Comparison of ENCODE assay signal across 9 cellular contexts in the genomic region with DNA sequence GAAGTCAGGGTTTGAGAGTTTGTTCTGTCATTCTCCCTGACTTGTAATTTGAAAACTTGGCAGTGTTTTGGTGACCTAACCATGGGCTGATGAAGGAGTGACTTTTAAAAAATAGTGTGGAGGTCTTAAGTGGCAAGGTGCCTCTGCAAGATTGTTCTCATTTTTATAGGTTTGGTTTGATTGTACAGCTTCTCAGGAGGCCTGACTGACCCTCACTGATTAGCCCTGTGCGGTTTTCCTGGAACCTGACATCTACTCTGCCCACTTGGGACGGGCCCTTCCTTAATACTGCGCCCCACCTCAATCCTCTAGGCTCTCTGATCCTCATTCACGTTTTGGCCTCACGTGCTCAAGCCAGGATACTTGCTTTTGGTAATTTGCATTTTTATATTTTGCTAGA. TPM values are rescaled to one million over a fixed set of nuclear protein-coding genes. Genes with fewer than 3 reads are reported as not detected.
DNase-seq lines count a peak whose midpoint lies in the region; ATAC-seq and TF ChIP-seq lines count a peak whose summit lies in the region.
"Had no signal": no experiment of that assay in that cellular context is flagged by ENCODE, and none has a peak within 500 bp of the region (broad histone marks: within the 10 kb centered on the region; RNA-seq: fewer than 3 reads in every experiment).

No MANE protein-coding gene starts in this region.

- DNase-seq in DND-41 (no peak), adipocyte (ENCODE audit: low read depth) (no peak), SKM-1 treated with dmso at 0.1 percent for 144 hours (lab: John Stamatoyannopoulos, UW; ENCODE audit: unreplicated experiment) (no peak), hippocampal formation (lab: John Stamatoyannopoulos, UW) (no peak)
- DNase-seq in natural killer cell treated with Interleukin-12 subunit alpha and Interleukin-12 subunit beta and Interleukin-15 and Interleukin-18, amount 100 ng/mL, for 72 hours (ENCODE audit: low spot score), result no peak
- DNase-seq in effector CD8-positive, alpha-beta T cell (lab: John Stamatoyannopoulos, UW), result no peak
- DNase-seq: GF-D8 had no signal

- H3K4me3 ChIP-seq in DND-41 (ENCODE audit: low read depth in 1 of 2, low read length in 2 of 2) (peak overlapping the region in 1 of 2 experiments; percentile 22; a peak in 1 of 4 replicates), adipocyte (ENCODE audit: low read length) (peak overlapping the region; percentile 23)

- no peak for TF ChIP-seq CTCF in DND-41 (IDR thresholded peaks at IDR 0.05; ENCODE audit: borderline replicate concordance, extremely low read depth, low read length, poor library complexity, severe bottlenecking)

- peak overlapping the region; percentile 87 for H3K4me2 ChIP-seq in DND-41 (ENCODE audit: insufficient read depth, low read length)

- H3K4me1 ChIP-seq in DND-41 (ENCODE audit: insufficient read depth, low read length) (peaks cover 33% of the 10 kb centered on the region), adipocyte (ENCODE audit: control insufficient read depth, insufficient read depth, low read length) (peaks cover 27% of the 10 kb centered on the region)

- peak overlapping the region; percentile 95 to 99 (median 99) for H3K27ac Mint-ChIP-seq in IgD-negative memory B cell
- H3K27ac Mint-ChIP-seq in natural killer cell treated with Interleukin-12 subunit alpha and Interleukin-12 subunit beta and Interleukin-15 and Interleukin-18, amount 100 ng/mL, for 72 hours, result peak overlapping the region; percentile 88 to 96

- no peaks in the 10 kb centered on the region for H3K27me3 Mint-ChIP-seq in IgD-negative memory B cell
- no peaks in the 10 kb centered on the region for H3K27me3 Mint-ChIP-seq in natural killer cell treated with Interleukin-12 subunit alpha and Interleukin-12 subunit beta and Interleukin-15 and Interleukin-18, amount 100 ng/mL, for 72 hours

- no peaks in the 10 kb centered on the region for H3K36me3 Mint-ChIP-seq in IgD-negative memory B cell
- H3K36me3 Mint-ChIP-seq in natural killer cell treated with Interleukin-12 subunit alpha and Interleukin-12 subunit beta and Interleukin-15 and Interleukin-18, amount 100 ng/mL, for 72 hours, result peaks cover 10% of the 10 kb centered on the region

- H3K27me3 ChIP-seq in DND-41 (ENCODE audit: insufficient read depth, low read length, poor library complexity) (no peaks in the 10 kb centered on the region), adipocyte (replicated peaks; ENCODE audit: control insufficient read depth, insufficient read depth, low read length) (no peaks in the 10 kb centered on the region)

- H3K9me3 Mint-ChIP-seq in IgD-negative memory B cell, result peaks cover 0 to 2% (median 0%) of the 10 kb centered on the region in 3 donors
- H3K9me3 Mint-ChIP-seq in natural killer cell treated with Interleukin-12 subunit alpha and Interleukin-12 subunit beta and Interleukin-15 and Interleukin-18, amount 100 ng/mL, for 72 hours, result no peaks in the 10 kb centered on the region

- ATAC-seq in DND-41 (ENCODE audit: insufficient read depth, low read depth) (no peak), HG03025 (IDR thresholded peaks at IDR 0.05; ENCODE audit: low FRiP score, unreplicated experiment) (no peak)
- no peak for ATAC-seq in natural killer cell treated with Interleukin-12 subunit alpha and Interleukin-12 subunit beta and Interleukin-15 and Interleukin-18, amount 100 ng/mL, for 72 hours

- peaks cover 62% of the 10 kb centered on the region for H3K79me2 ChIP-seq in DND-41 (ENCODE audit: insufficient read depth, low read length)

- H3K4me3 Mint-ChIP-seq in IgD-negative memory B cell, result peak overlapping the region; percentile 97 to 99 (median 98)
- H3K4me3 Mint-ChIP-seq in natural killer cell treated with Interleukin-12 subunit alpha and Interleukin-12 subunit beta and Interleukin-15 and Interleukin-18, amount 100 ng/mL, for 72 hours, result peak overlapping the region; percentile 94

- H3K36me3 ChIP-seq in DND-41 (ENCODE audit: insufficient read depth, low read length) (peaks cover 35% of the 10 kb centered on the region), adipocyte (ENCODE audit: control insufficient read depth, insufficient read depth, low read length, severe bottlenecking) (peaks cover 27% of the 10 kb centered on the region)

- H2AFZ ChIP-seq in DND-41 (ENCODE audit: low read depth, low read length), result no peak overlapping the region

- H3K27ac ChIP-seq in DND-41 (ENCODE audit: low read length), result no peak overlapping the region

- peaks cover 22% of the 10 kb centered on the region for H4K20me1 ChIP-seq in DND-41 (ENCODE audit: insufficient read depth, low read length)

- no peaks in the 10 kb centered on the region for H3K9me3 ChIP-seq in DND-41 (ENCODE audit: insufficient read depth, low read length, severe bottlenecking)
- H3K9me3 ChIP-seq in adipocyte (ENCODE audit: control insufficient read depth, low read length), result no peaks in the 10 kb centered on the region

- no peak overlapping the region; the same call in 1 of the 2 replicates for H3K9ac ChIP-seq in DND-41 (ENCODE audit: low read depth, low read length)
- peak overlapping the region; percentile 90 for H3K9ac ChIP-seq in adipocyte (ENCODE audit: low read length)

- peaks cover 52 to 54% (median 54%) of the 10 kb centered on the region in 3 donors for H3K4me1 Mint-ChIP-seq in IgD-negative memory B cell
- H3K4me1 Mint-ChIP-seq in natural killer cell treated with Interleukin-12 subunit alpha and Interleukin-12 subunit beta and Interleukin-15 and Interleukin-18, amount 100 ng/mL, for 72 hours (ENCODE audit: low read depth in 2 of 2), result peaks cover 50 to 59% of the 10 kb centered on the region in 2 donors

RNA-seq across cellular contexts. Expression of a gene that starts 2.8 kb away (rescaled TPM):
- polyA plus RNA-seq in IgD-negative memory B cell, result 17.0 TPM
- total RNA-seq in natural killer cell treated with Interleukin-12 subunit alpha and Interleukin-12 subunit beta and Interleukin-15 and Interleukin-18, amount 100 ng/mL, for 72 hours, result 10 to 100 TPM; 56.5 to 68.5 TPM
